17 cellular contexts compared by ENCODE assay signal in genomic region chr4:31169851-31170250, GRCh38.
"Had no signal": no experiment of that assay in that cellular context is flagged by ENCODE, and none has a peak within 500 bp of the region (broad histone marks: within the 10 kb centered on the region; RNA-seq: fewer than 3 reads in every experiment).

No MANE protein-coding gene starts in this region.

- H3K9me3 ChIP-seq: adrenal gland, esophagus muscularis mucosa, right atrium auricular region had no signal

- H3K4me3 ChIP-seq: adrenal gland, esophagus muscularis mucosa, hepatocyte, right atrium auricular region had no signal

- H3K27me3 ChIP-seq: adrenal gland, esophagus muscularis mucosa, hepatocyte, right atrium auricular region had no signal

- DNase-seq: activated CD8-positive, alpha-beta memory T cell treated with anti-CD3 and anti-CD28 coated beads for 24 hours; activated CD8-positive, alpha-beta memory T cell treated with anti-CD3 and anti-CD28 coated beads, Interleukin-2, amount 50 U/mL, for 48 hours; activated effector memory CD4-positive, alpha-beta T cell treated with anti-CD3 and anti-CD28 coated beads, Interleukin-2, amount 50 U/mL, for 16 hours; activated T-cell treated with anti-CD3 and anti-CD28 coated beads, Interleukin-2, amount 50 U/mL, for 72 hours; adrenal gland; cerebellar nuclear complex; effector CD4-positive, alpha-beta T cell; left cardiac atrium; nephron progenitor cell; stimulated activated CD4-positive, alpha-beta T cell treated with anti-CD3 and anti-CD28 coated beads, Interleukin-12 subunit alpha, Interleukin-12 subunit beta, amount 100 ng/mL, for 4 hours; stimulated activated CD4-positive, alpha-beta T cell treated with anti-CD3 and anti-CD28 coated beads, Interleukin-1b, Interleukin-23, amount 100 ng/mL, for 48 hours; stimulated activated CD8-positive, alpha-beta memory T cell treated with anti-CD3 and anti-CD28 coated beads, Interleukin-4, amount 100 ng/mL, for 48 hours; stimulated activated naive CD4-positive, alpha-beta T cell; T1000 had no signal

- H3K4me1 ChIP-seq: adrenal gland, esophagus muscularis mucosa, right atrium auricular region had no signal

- H3K27ac ChIP-seq: adrenal gland, esophagus muscularis mucosa, hepatocyte, right atrium auricular region had no signal

- H3K36me3 ChIP-seq: adrenal gland, esophagus muscularis mucosa, right atrium auricular region had no signal
